ENCODE assay signal across 9 cellular contexts in genomic region chr19:3821857-3822364, GRCh38. TPM values are rescaled to one million over a fixed set of nuclear protein-coding genes. Genes with fewer than 3 reads are reported as not detected.
DNase-seq lines count a peak whose midpoint lies in the region; ATAC-seq and TF ChIP-seq lines count a peak whose summit lies in the region.
"Had no signal": no experiment of that assay in that cellular context is flagged by ENCODE, and none has a peak within 500 bp of the region (broad histone marks: within the 10 kb centered on the region; RNA-seq: fewer than 3 reads in every experiment).

No MANE protein-coding gene starts in this region.

- POLR2A ChIA-PET in HEK293 (lab: Yijun Ruan, JAX) = interaction anchor here (1.3 kb wide), 1 partner anchor 59 kb away, joined by 5 read pairs; the partner anchor contains the start of gene MRPL54

- no peak overlapping the region for H3K27ac ChIP-seq in HEK293 (ENCODE audit: extremely low read depth, low read depth, low read length)

- H3K4me3 ChIP-seq in HEK293 (ENCODE audit: low read depth, low read length) = no peak overlapping the region

- no peaks in the 10 kb centered on the region for H3K36me3 ChIP-seq in HEK293 (ENCODE audit: control insufficient read depth in 2 of 2, insufficient read depth in 1 of 2, low read length in 2 of 2)

- DNase-seq in AML-193 (lab: John Stamatoyannopoulos, UW) (peak; percentile 59 to 76), SK-MEL-5 (ENCODE audit: low read depth, low spot score) (peak; percentile 56), Right ventricle myocardium inferior (ENCODE audit: missing footprints) (peak; percentile 88), sciatic nerve (ENCODE audit: low spot score) (peak; percentile 72), inferior parietal cortex (ENCODE audit: extremely low spot score) (no peak), dedifferentiated amniotic fluid mesenchymal stem cell (ENCODE audit: extremely low spot score) (no peak)
- peak; percentile 78 to 93 (median 90) for DNase-seq in activated naive CD4-positive, alpha-beta T cell (lab: John Stamatoyannopoulos, UW)

- peak; percentile 95 for TF ChIP-seq CTCF in HEK293 (tag by site-specific recombination; IDR thresholded peaks at IDR 0.05)

- no peaks in the 10 kb centered on the region for H3K4me1 ChIP-seq in HEK293 (ENCODE audit: control insufficient read depth, insufficient read depth, low read length)

- no peaks in the 10 kb centered on the region for H3K9me3 ChIP-seq in HEK293 (ENCODE audit: control insufficient read depth, insufficient read depth, low read depth, low read length)

- intact Hi-C loops in Right ventricle myocardium inferior (cut with DNase I) (loop anchor here (5.0 kb wide), 1 partner anchor 60 kb away; the partner anchor contains the start of genes APBA3 and MRPL54), sciatic nerve (cut with DNase I) (no loop called here)

- in situ Hi-C loops in SK-MEL-5 (cut with HindIII; ENCODE audit: low pct_unique_long_range_greater_than_20kb, low sequenced_read_pairs) = no loop called here

- CTCF ChIA-PET in HEK293 (lab: Yijun Ruan, JAX) = interaction anchor here (0.5 to 2.1 kb wide), 26 partner anchors 9 to 1443 kb away, joined by 3 to 16 read pairs (median 3); partner anchors contain the start of genes MATK and MRPL54

- ATAC-seq in Right ventricle myocardium inferior (peak; percentile 58), sciatic nerve (peak; percentile 61)

TF ChIP-seq in HEK293, 187 proteins besides CTCF, POLR2A, EP300 and RAD21 (continues in another document):
- no peak for TF ChIP-seq PRDM10 (tag by site-specific recombination; IDR thresholded peaks at IDR 0.05)
- no peak for TF ChIP-seq ZNF639 (tag by site-specific recombination; IDR thresholded peaks at IDR 0.05)
- peak; percentile 36 for TF ChIP-seq EGR2 (tag by site-specific recombination; IDR thresholded peaks at IDR 0.05; ENCODE audit: low read depth)
- TF ChIP-seq PATZ1 (tag by site-specific recombination; IDR thresholded peaks at IDR 0.05) = peak; percentile 42; the same call in 1 of the 2 replicates
- TF ChIP-seq ZBTB17 (tag by site-specific recombination; IDR thresholded peaks at IDR 0.05) = 0 out of 2 replicates have a peak, but pooled peaks have one; percentile 16
- TF ChIP-seq ZNF324 (tag by site-specific recombination; IDR thresholded peaks at IDR 0.05) = no peak
- peak; percentile 92 for TF ChIP-seq ZBTB8A (tag by site-specific recombination; IDR thresholded peaks at IDR 0.05)
- TF ChIP-seq ZNF623 (tag by site-specific recombination; IDR thresholded peaks at IDR 0.05) = peak; percentile 94
- peak; percentile 44; the same call in 1 of the 2 replicates for TF ChIP-seq KLF16 (tag by site-specific recombination; IDR thresholded peaks at IDR 0.05)
- 0 out of 2 replicates have a peak, but pooled peaks have one; percentile 20 for TF ChIP-seq ZNF24 (tag by site-specific recombination; IDR thresholded peaks at IDR 0.05)
- no peak for TF ChIP-seq ZNF280C (tag by site-specific recombination; IDR thresholded peaks at IDR 0.05)
- TF ChIP-seq ZNF654 (tag by site-specific recombination; IDR thresholded peaks at IDR 0.05; ENCODE audit: low read depth) = peak; percentile 44
- 0 out of 2 replicates have a peak, but pooled peaks have one; percentile 35 for TF ChIP-seq KLF9 (tag by site-specific recombination; IDR thresholded peaks at IDR 0.05; ENCODE audit: low read depth)
- no peak for TF ChIP-seq PRDM1 (tag by site-specific recombination; IDR thresholded peaks at IDR 0.05)

RNA-seq across cellular contexts. Expression of gene MATK, which starts 35.7 kb away (rescaled TPM):
- 20.5 and 22.5 TPM in 2 replicates for total RNA-seq in SK-MEL-5 (2014; rRNA removed; shearing (Covaris generic))
- 23.5 and 30.0 TPM in 2 replicates for polyA plus RNA-seq in SK-MEL-5 (2015; cell fraction: cytosol; rRNA removed)
- 22.6 and 33.5 TPM in 2 replicates for polyA plus RNA-seq in SK-MEL-5 (2015; cell fraction: nucleus; rRNA removed)
- total RNA-seq in Right ventricle myocardium inferior = 0.43 TPM
- 1.6 TPM for total RNA-seq in sciatic nerve

RNA-seq across cellular contexts. Expression of gene ZFR2, which starts 46.9 kb away (rescaled TPM):
- total RNA-seq in SK-MEL-5 (2014; rRNA removed; shearing (Covaris generic)) = 0.18 and 0.72 TPM in 2 replicates
- 0.37 and 0.38 TPM in 2 replicates for polyA plus RNA-seq in SK-MEL-5 (2015; cell fraction: cytosol; rRNA removed)
- polyA plus RNA-seq in SK-MEL-5 (2015; cell fraction: nucleus; rRNA removed) = 0.12 TPM in 1 of 2 replicates, not detected in the other
- total RNA-seq in Right ventricle myocardium inferior = not detected
- total RNA-seq in sciatic nerve = 0.31 TPM

RNA-seq across cellular contexts. Expression of gene RAX2, which starts 49.9 kb away (rescaled TPM):
- total RNA-seq in SK-MEL-5 (2014; rRNA removed; shearing (Covaris generic)) = not detected in 2 replicates
- not detected in 2 replicates for polyA plus RNA-seq in SK-MEL-5 (2015; cell fraction: cytosol; rRNA removed)
- polyA plus RNA-seq in SK-MEL-5 (2015; cell fraction: nucleus; rRNA removed) = not detected in 2 replicates
- total RNA-seq in Right ventricle myocardium inferior = not detected
- total RNA-seq in sciatic nerve = not detected
- total RNA-seq: renal cortical epithelial cell had no signal

RNA-seq across cellular contexts. Expression of gene ATCAY, which starts 58.6 kb away (rescaled TPM):
- not detected in 2 replicates for total RNA-seq in SK-MEL-5 (2014; rRNA removed; shearing (Covaris generic))
- 0.02 TPM in 1 of 2 replicates, not detected in the other for polyA plus RNA-seq in SK-MEL-5 (2015; cell fraction: cytosol; rRNA removed)
- not detected in 2 replicates for polyA plus RNA-seq in SK-MEL-5 (2015; cell fraction: nucleus; rRNA removed)
- total RNA-seq in Right ventricle myocardium inferior (not detected), sciatic nerve (not detected)
- total RNA-seq: renal cortical epithelial cell had no signal

RNA-seq across cellular contexts. Expression of gene MRPL54, which starts 59.4 kb away (rescaled TPM):
- total RNA-seq in SK-MEL-5 (2014; rRNA removed; shearing (Covaris generic)) = 31.0 and 33.8 TPM in 2 replicates
- polyA plus RNA-seq in SK-MEL-5 (2015; cell fraction: cytosol; rRNA removed) = 29.9 and 50.6 TPM in 2 replicates
- 0.51 and 2.7 TPM in 2 replicates for polyA plus RNA-seq in SK-MEL-5 (2015; cell fraction: nucleus; rRNA removed)
- total RNA-seq in Right ventricle myocardium inferior (73.8 TPM), sciatic nerve (35.3 TPM)

Comparison
In these comparisons a context has a peak if more than half of its experiments do, and no peak if none do; other contexts are left out.
1. DNase-seq: peak in AML-193 (2 of 2), SK-MEL-5 (single experiment), activated naive CD4-positive, alpha-beta T cell (4 of 4), Right ventricle myocardium inferior (single experiment) and sciatic nerve (single experiment); none in inferior parietal cortex (single experiment) and dedifferentiated amniotic fluid mesenchymal stem cell (single experiment).